ENCODE assay signal across 1 cellular context in genomic region chr5:53480474-53481353, GRCh38.
TF ChIP-seq lines count a peak whose summit lies in the region.

A gene with protein sequence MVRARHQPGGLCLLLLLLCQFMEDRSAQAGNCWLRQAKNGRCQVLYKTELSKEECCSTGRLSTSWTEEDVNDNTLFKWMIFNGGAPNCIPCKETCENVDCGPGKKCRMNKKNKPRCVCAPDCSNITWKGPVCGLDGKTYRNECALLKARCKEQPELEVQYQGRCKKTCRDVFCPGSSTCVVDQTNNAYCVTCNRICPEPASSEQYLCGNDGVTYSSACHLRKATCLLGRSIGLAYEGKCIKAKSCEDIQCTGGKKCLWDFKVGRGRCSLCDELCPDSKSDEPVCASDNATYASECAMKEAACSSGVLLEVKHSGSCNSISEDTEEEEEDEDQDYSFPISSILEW (plus strand): TSS chr5:53480629. CDS start chr5:53480792, 163 bp downstream.

TF ChIP-seq in IMR-90, 13 proteins besides CTCF, POLR2A, EP300 and RAD21:
- TF ChIP-seq BHLHE40 (IDR thresholded peaks at IDR 0.05; ENCODE audit: low read depth, low read length) (no peak), FOS (IDR thresholded peaks at IDR 0.05; ENCODE audit: low read depth, low read length) (no peak), MAFK (IDR thresholded peaks at IDR 0.05; ENCODE audit: low read depth, low read length) (no peak), CHD1 (IDR thresholded peaks at IDR 0.05; ENCODE audit: low read depth, low read length) (peak; percentile 77; the same call in 1 of the 2 replicates), MXI1 (IDR thresholded peaks at IDR 0.05; ENCODE audit: borderline replicate concordance, low read depth, low read length) (no peak), RCOR1 (IDR thresholded peaks at IDR 0.05; ENCODE audit: insufficient replicate concordance, low read length) (no peak), RFX5 (IDR thresholded peaks at IDR 0.05; ENCODE audit: low read depth, low read length) (no peak)
